In genomic region chr2:157441072-157441454, GRCh38 we compare ENCODE assay signal across 8 cellular contexts. TPM values are rescaled to one million over a fixed set of nuclear protein-coding genes. Genes with fewer than 3 reads are reported as not detected.
DNase-seq lines count a peak whose midpoint lies in the region; ATAC-seq, FAIRE-seq and TF ChIP-seq lines count a peak whose summit lies in the region.

No MANE protein-coding gene starts in this region.

- no peak for FAIRE-seq in frontal cortex (lab: Jason Lieb, UNC)

- H3K4me1 ChIP-seq in ascending aorta: no peaks in the 10 kb centered on the region
- H3K4me1 ChIP-seq in ovary (ENCODE audit: insufficient read depth): no peaks in the 10 kb centered on the region

- WGBS in ovary, 3 donors: 14 to 24% (median 18%) methylated on average over 2 of the region's 2 CpGs

- H3K4me3 ChIP-seq in ascending aorta: peak overlapping the region in 1 of 2 donors; percentile 38
- no peak overlapping the region for H3K4me3 ChIP-seq in ovary

- no peak for TF ChIP-seq EP300 in ovary (IDR thresholded peaks at IDR 0.05)

- no peak for TF ChIP-seq POLR2A in ovary (IDR thresholded peaks at IDR 0.05)

- no peaks in the 10 kb centered on the region for H3K36me3 ChIP-seq in ascending aorta
- no peaks in the 10 kb centered on the region for H3K36me3 ChIP-seq in ovary

- intact Hi-C loops in ascending aorta (cut with DNase I): no loop called here
- intact Hi-C loops in ovary (cut with DNase I): no loop called here

- H3K27ac ChIP-seq in ascending aorta: no peak overlapping the region
- no peak overlapping the region for H3K27ac ChIP-seq in ovary

- peak; percentile 27 for ATAC-seq in GM18861 (IDR thresholded peaks at IDR 0.05; ENCODE audit: unreplicated experiment)
- ATAC-seq in GM21723 (IDR thresholded peaks at IDR 0.05; ENCODE audit: unreplicated experiment): peak; percentile 51
- ATAC-seq in esophagus mucosa: peak; percentile 26

- H3K27me3 ChIP-seq in ascending aorta: no peaks in the 10 kb centered on the region
- no peaks in the 10 kb centered on the region for H3K27me3 ChIP-seq in ovary

- no peaks in the 10 kb centered on the region for H3K9me3 ChIP-seq in ascending aorta
- no peaks in the 10 kb centered on the region for H3K9me3 ChIP-seq in ovary

- peak; percentile 61 for DNase-seq in NCI-H1694 treated with DMSO at 0.1 percent for 48 hours (lab: John Stamatoyannopoulos, UW)
- no peak for DNase-seq in SKM-1 (lab: John Stamatoyannopoulos, UW; ENCODE audit: unreplicated experiment)
- no peak for DNase-seq in ascending aorta (ENCODE audit: low spot score in 2 of 2)
- no peak for DNase-seq in ovary
- no peak for DNase-seq in frontal cortex (ENCODE audit: low spot score in 2 of 2)

- TF ChIP-seq CTCF in ascending aorta (IDR thresholded peaks at IDR 0.05) (no peak), ovary (IDR thresholded peaks at IDR 0.05) (no peak)

RNA-seq across cellular contexts. Expression of gene CYTIP, which starts 2.8 kb away (rescaled TPM):
- 1.3 TPM for total RNA-seq in esophagus mucosa
- 5.5 TPM for total RNA-seq in ascending aorta
- total RNA-seq in ovary: 1 to 10 TPM in 6 of 7 donors, under 1 TPM in 1; 0.66 to 6.1 (median 2.7) TPM
- 1 to 10 TPM in 1 of 2 donors, under 1 TPM in 1; 0.73 to 4.2 TPM for polyA plus RNA-seq in ovary
- 2.9 TPM for total RNA-seq in frontal cortex
